In the genomic region with DNA sequence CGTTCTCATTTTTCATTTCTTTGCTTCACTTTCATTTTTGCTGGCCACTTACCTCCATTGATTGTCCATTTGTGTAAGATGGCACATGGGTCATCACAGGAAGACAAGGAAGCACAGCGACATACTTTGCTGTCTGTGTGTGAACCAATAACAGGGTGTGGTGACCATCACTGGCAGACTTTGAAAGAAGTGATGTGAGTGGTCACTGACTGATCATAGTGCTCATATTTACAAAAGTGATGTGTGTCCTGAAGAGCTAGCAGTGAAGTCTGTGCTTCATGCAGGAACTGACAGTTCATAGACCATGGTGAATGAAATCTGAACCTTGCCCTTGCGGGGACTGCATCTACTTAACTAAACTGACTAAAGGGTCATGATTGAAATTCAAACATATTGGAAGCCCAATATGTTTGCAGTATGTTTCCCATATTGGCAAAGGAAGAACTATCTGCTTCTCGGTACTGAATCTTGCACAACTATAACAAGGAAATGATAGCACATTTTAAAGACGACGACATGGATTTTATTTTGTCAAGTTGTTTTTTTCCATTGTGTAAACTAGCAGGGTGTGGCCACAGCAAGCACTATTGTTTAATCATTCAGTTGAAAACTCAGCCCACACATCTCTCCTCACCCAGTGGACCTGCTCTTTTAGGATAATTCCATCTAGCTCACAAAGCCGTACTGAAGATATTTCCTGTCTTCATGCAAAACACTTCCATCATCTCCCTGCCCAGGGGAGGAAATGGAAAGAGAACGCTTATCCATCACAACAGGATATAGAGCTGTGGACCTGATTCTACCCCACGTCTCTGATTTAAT, we compare ENCODE assay signal across 21 cellular contexts.
DNase-seq lines count a peak whose midpoint lies in the region; ATAC-seq, FAIRE-seq and TF ChIP-seq lines count a peak whose summit lies in the region.
"Had no signal": no experiment of that assay in that cellular context is flagged by ENCODE, and none has a peak within 500 bp of the region (broad histone marks: within the 10 kb centered on the region; RNA-seq: fewer than 3 reads in every experiment).

No MANE protein-coding gene starts in this region.

- TF ChIP-seq POLR2A in H1 (IDR thresholded peaks at IDR 0.05; ENCODE audit: control extremely low read depth in 1 of 2, low read depth in 2 of 2, low read length in 2 of 2): no peak
- TF ChIP-seq POLR2A in prostate gland (IDR thresholded peaks at IDR 0.05): no peak

- TF ChIP-seq CTCF in H1 (IDR thresholded peaks at IDR 0.05; ENCODE audit: control extremely low read depth in 1 of 3, insufficient read depth in 1 of 3, low read depth in 1 of 3, low read length in 3 of 3): no peak
- TF ChIP-seq CTCF in smooth muscle cell (IDR thresholded peaks at IDR 0.05; ENCODE audit: borderline replicate concordance, insufficient read depth, poor library complexity, severe bottlenecking): no peak
- TF ChIP-seq CTCF in GM23338 (conservative IDR thresholded peaks at IDR 0.05; ENCODE audit: low read depth in 2 of 2): no peak
- no peak for TF ChIP-seq CTCF in prostate gland (IDR thresholded peaks at IDR 0.05)
- TF ChIP-seq CTCF in OCI-LY7 (conservative IDR thresholded peaks at IDR 0.05; ENCODE audit: low read length): no peak

- H3K4me3 ChIP-seq in H1 (ENCODE audit: extremely low read depth in 1 of 4, insufficient read depth in 2 of 4, low read depth in 3 of 4, low read length in 4 of 4) (no peak overlapping the region), smooth muscle cell (no peak overlapping the region), GM23338 (no peak overlapping the region), prostate gland (no peak overlapping the region), OCI-LY7 (ENCODE audit: low read depth, low read length, poor library complexity, severe bottlenecking) (no peak overlapping the region)
- H3K4me3 ChIP-seq: HAP-1, tibial nerve had no signal

- no peak overlapping the region for H3K4me3 Mint-ChIP-seq in GM23338
- H3K4me3 Mint-ChIP-seq: activated T-helper 1 cell treated with anti-CD3 and anti-CD28 coated beads, Interleukin-12 subunit alpha, Interleukin-12 subunit beta, Interleukin-2, Interleukin-4 antibody, amounts not matched to agents 30 ng/mL and 10 ng/mL and 1 ng/mL, durations not matched to agents 14 hours and 24 hours and 36 hours; natural killer cell had no signal

- H4K5ac ChIP-seq in H1 (ENCODE audit: insufficient read length, low read depth, low read length): no peak overlapping the region

- H3K27ac ChIP-seq in H1 (ENCODE audit: low read depth, low read length): no peak overlapping the region
- no peak overlapping the region for H3K27ac ChIP-seq in smooth muscle cell (ENCODE audit: low read depth)
- no peak overlapping the region for H3K27ac ChIP-seq in GM23338 (ENCODE audit: low read depth)
- no peak overlapping the region for H3K27ac ChIP-seq in prostate gland
- H3K27ac ChIP-seq in OCI-LY7 (ENCODE audit: low read depth, low read length, poor library complexity, severe bottlenecking): no peak overlapping the region
- H3K27ac ChIP-seq: C4-2B, tibial nerve, WERI-Rb-1 had no signal

- H3K4me1 ChIP-seq in H1 (replicated peaks in 1 of 4; ENCODE audit: control insufficient read depth in 3 of 4, insufficient read depth in 4 of 4, low read length in 3 of 4) (peaks cover 2 to 13% (median 6%) of the 10 kb centered on the region in 4 experiments; a peak in 5 of 7 replicates), smooth muscle cell (ENCODE audit: low read depth) (no peaks in the 10 kb centered on the region), GM23338 (ENCODE audit: insufficient read depth) (peaks cover 22% of the 10 kb centered on the region), prostate gland (replicated peaks) (no peaks in the 10 kb centered on the region), OCI-LY7 (ENCODE audit: insufficient read depth, low read length, poor library complexity, severe bottlenecking) (no peaks in the 10 kb centered on the region)
- H3K4me1 ChIP-seq: HAP-1 had no signal

- ATAC-seq in left colon: peak; percentile 54
- no peak for ATAC-seq in GM21717 (IDR thresholded peaks at IDR 0.05; ENCODE audit: unreplicated experiment)
- ATAC-seq in GM23338: no peak
- ATAC-seq: natural killer cell had no signal

- H3K27me3 ChIP-seq in H1 (replicated peaks in 1 of 4; ENCODE audit: control insufficient read depth in 3 of 4, extremely low read depth in 1 of 4, insufficient read depth in 3 of 4, low read length in 3 of 4) (no peaks in the 10 kb centered on the region), smooth muscle cell (ENCODE audit: low read depth) (no peaks in the 10 kb centered on the region), GM23338 (ENCODE audit: insufficient read depth) (no peaks in the 10 kb centered on the region), prostate gland (replicated peaks; ENCODE audit: insufficient read depth) (no peaks in the 10 kb centered on the region)
- H3K27me3 ChIP-seq: tibial nerve had no signal

- H4K20me1 ChIP-seq in H1 (replicated peaks in 1 of 2; ENCODE audit: control insufficient read depth in 1 of 2, insufficient read depth in 2 of 2, low read length in 2 of 2) (no peaks in the 10 kb centered on the region), smooth muscle cell (ENCODE audit: low read depth) (no peaks in the 10 kb centered on the region), GM23338 (replicated peaks; ENCODE audit: insufficient read depth) (no peaks in the 10 kb centered on the region), OCI-LY7 (ENCODE audit: insufficient read depth, low read length) (no peaks in the 10 kb centered on the region)

- no peak overlapping the region for H2BK15ac ChIP-seq in H1 (ENCODE audit: low read length)

- H3K27me3 Mint-ChIP-seq in GM23338 (ENCODE audit: insufficient read depth, low read depth, poor library complexity): peaks cover 2% of the 10 kb centered on the region

- H3K23ac ChIP-seq in H1 (ENCODE audit: insufficient read length): no peak overlapping the region

- intact Hi-C loops in left colon (cut with DNase I, micrococcal nuclease) (no loop called here), prostate gland (cut with DNase I) (no loop called here), OCI-LY7 (cut with micrococcal nuclease; ENCODE audit: unreplicated experiment) (no loop called here)

- FAIRE-seq in HTR-8/SVneo (lab: Jason Lieb, UNC): peak; percentile 60
- no peak for FAIRE-seq in H1 (lab: Jason Lieb, UNC)

- no peaks in the 10 kb centered on the region for H3K36me3 ChIP-seq in H1 (ENCODE audit: control insufficient read depth in 2 of 4, insufficient read depth in 4 of 4, low read length in 3 of 4)
- H3K36me3 ChIP-seq in smooth muscle cell (ENCODE audit: low read depth): no peaks in the 10 kb centered on the region
- H3K36me3 ChIP-seq in GM23338 (ENCODE audit: insufficient read depth): no peaks in the 10 kb centered on the region
- H3K36me3 ChIP-seq in prostate gland: no peaks in the 10 kb centered on the region
- no peaks in the 10 kb centered on the region for H3K36me3 ChIP-seq in OCI-LY7 (ENCODE audit: insufficient read depth, low read length)
- H3K36me3 ChIP-seq: HAP-1, tibial nerve, WERI-Rb-1 had no signal

- no peak overlapping the region for H3K14ac ChIP-seq in H1 (ENCODE audit: insufficient read length)

- no peak overlapping the region for H2BK12ac ChIP-seq in H1 (ENCODE audit: low read depth, low read length)

- peak overlapping the region; percentile 11; the same call in 1 of the 2 replicates for H2BK20ac ChIP-seq in H1 (ENCODE audit: low read length)

- DNase-seq in HTR-8/SVneo (ENCODE audit: insufficient read length, low spot score) (no peak), H1 (ENCODE audit: low read depth in 1 of 2, low spot score in 2 of 2) (no peak), left colon (no peak), smooth muscle cell (lab: John Stamatoyannopoulos, UW; ENCODE audit: unreplicated experiment) (no peak), GM23338 (ENCODE audit: low spot score) (no peak), prostate gland (ENCODE audit: low spot score) (no peak), OCI-LY7 (ENCODE audit: low spot score) (no peak)
- DNase-seq: foreskin melanocyte; natural killer cell; NCI-H1436 treated with DMSO at 0.1 percent for 48 hours; NCI-H345; NK-92 treated with Interleukin-12 subunit alpha and Interleukin-12 subunit beta, amount 100 ng/mL, for 24 hours; stimulated activated CD4-positive, alpha-beta T cell treated with anti-CD3 and anti-CD28 coated beads, Interleukin-15, amount 100 ng/mL, for 24 hours; stimulated activated naive CD4-positive, alpha-beta T cell; T-helper 1 cell; WERI-Rb-1 had no signal

- H3K9me2 ChIP-seq in GM23338 (ENCODE audit: insufficient read depth) (0 out of 2 replicates have a peak, but pooled peaks cover under 1% of the 10 kb centered on the region), OCI-LY7 (ENCODE audit: insufficient read depth, low read length) (no peaks in the 10 kb centered on the region)

- no peaks in the 10 kb centered on the region for H3K79me1 ChIP-seq in H1 (ENCODE audit: low read depth, low read length)

- H3K4me1 Mint-ChIP-seq in GM23338: peaks cover 25% of the 10 kb centered on the region
- H3K4me1 Mint-ChIP-seq: natural killer cell had no signal

- no peak overlapping the region for H4K8ac ChIP-seq in H1 (ENCODE audit: extremely low read depth, insufficient read depth, low read length)

- no peak overlapping the region for H2BK5ac ChIP-seq in H1 (ENCODE audit: low read depth, low read length)

- H3K9me3 Mint-ChIP-seq in GM23338: no peaks in the 10 kb centered on the region
- H3K9me3 Mint-ChIP-seq: activated T-helper 1 cell treated with anti-CD3 and anti-CD28 coated beads, Interleukin-12 subunit alpha, Interleukin-12 subunit beta, Interleukin-2, Interleukin-4 antibody, amounts not matched to agents 30 ng/mL and 10 ng/mL and 1 ng/mL, durations not matched to agents 14 hours and 24 hours and 36 hours; natural killer cell had no signal

- H3K9ac ChIP-seq in H1 (replicated peaks in 1 of 4; ENCODE audit: extremely low read depth in 1 of 4, low read depth in 3 of 4, low read length in 3 of 4) (no peak overlapping the region), smooth muscle cell (ENCODE audit: low read depth) (no peak overlapping the region)

- 0 out of 2 replicates have a peak overlapping the region, but pooled peaks have one; percentile 29 for H2AK5ac ChIP-seq in H1 (ENCODE audit: low read depth, low read length)

- no peaks in the 10 kb centered on the region for H3K36me3 Mint-ChIP-seq in GM23338 (ENCODE audit: low read depth)
- H3K36me3 Mint-ChIP-seq: natural killer cell had no signal

- H3K18ac ChIP-seq in H1 (ENCODE audit: extremely low read depth, low read length): no peak overlapping the region

- CTCF ChIA-PET in H1 (lab: Charles Lee; ENCODE audit: partially characterized antibody): no interaction called here
- CTCF ChIA-PET in OCI-LY7 (lab: Charles Lee; ENCODE audit: unreplicated experiment): no interaction called here

- no peak overlapping the region for H3K4me2 ChIP-seq in H1 (ENCODE audit: insufficient read depth in 1 of 2, low read depth in 2 of 2, low read length in 2 of 2)
- no peak overlapping the region for H3K4me2 ChIP-seq in smooth muscle cell
- no peak overlapping the region for H3K4me2 ChIP-seq in GM23338
- H3K4me2 ChIP-seq in OCI-LY7 (ENCODE audit: low read length): no peak overlapping the region

- no peak overlapping the region for H2BK120ac ChIP-seq in H1 (replicated peaks; ENCODE audit: low read depth, low read length)

- no peaks in the 10 kb centered on the region for H3K79me2 ChIP-seq in H1 (ENCODE audit: control insufficient read depth in 1 of 2, insufficient read depth in 2 of 2, low read length in 2 of 2)
- H3K79me2 ChIP-seq in smooth muscle cell (ENCODE audit: low read depth): no peaks in the 10 kb centered on the region
- no peaks in the 10 kb centered on the region for H3K79me2 ChIP-seq in GM23338 (replicated peaks; ENCODE audit: insufficient read depth)
- H3K79me2 ChIP-seq in OCI-LY7 (ENCODE audit: insufficient read depth, low read depth, low read length): no peaks in the 10 kb centered on the region

- H3K27ac Mint-ChIP-seq in GM23338: no peak overlapping the region
- H3K27ac Mint-ChIP-seq: activated T-helper 1 cell treated with anti-CD3 and anti-CD28 coated beads, Interleukin-12 subunit alpha, Interleukin-12 subunit beta, Interleukin-2, Interleukin-4 antibody, amounts not matched to agents 30 ng/mL and 10 ng/mL and 1 ng/mL, durations not matched to agents 14 hours and 24 hours and 36 hours; natural killer cell had no signal

- H3K9me3 ChIP-seq in H1 (ENCODE audit: insufficient read depth in 2 of 2, low read depth in 1 of 2, low read length in 1 of 2) (no peaks in the 10 kb centered on the region), smooth muscle cell (replicated peaks; ENCODE audit: low read depth) (no peaks in the 10 kb centered on the region), prostate gland (no peaks in the 10 kb centered on the region), OCI-LY7 (ENCODE audit: low read length) (no peaks in the 10 kb centered on the region)
- H3K9me3 ChIP-seq: HAP-1, tibial nerve had no signal

- H3F3A ChIP-seq in smooth muscle cell (ENCODE audit: low read depth): peaks cover 9% of the 10 kb centered on the region
- no peaks in the 10 kb centered on the region for H3F3A ChIP-seq in GM23338 (replicated peaks; ENCODE audit: low read depth)

- TF ChIP-seq EP300 in H1 (IDR thresholded peaks at IDR 0.05; ENCODE audit: borderline replicate concordance in 1 of 2, low read depth in 2 of 2, low read length in 2 of 2): no peak

- 92% methylated on average over 9 of the region's 9 CpGs; no CpG with 5 or more reads in 1 of the 2 experiments for WGBS in H1 (ENCODE audit: extremely low coverage in 1 of 2, insufficient coverage in 1 of 2, insufficient read length in 1 of 2, insufficient replicate concordance in 2 of 2, low coverage in 1 of 2, low lambda C conversion rate in 2 of 2, missing lambda C conversion rate in 1 of 2), 2 experiments
- WGBS in smooth muscle cell (ENCODE audit: low lambda C conversion rate): 83% methylated on average over 9 of the region's 9 CpGs
- 68% methylated on average over 9 of the region's 9 CpGs for WGBS in prostate gland

- H4K91ac ChIP-seq in H1 (replicated peaks; ENCODE audit: insufficient read length, low read length): no peak overlapping the region

- no peaks in the 10 kb centered on the region for H3K23me2 ChIP-seq in H1 (ENCODE audit: low read depth, low read length)

- no TSS peak for BruUV-seq in OCI-LY7 (replicated peaks; lab: Mats Ljungman, UMichigan)

- H2AFZ ChIP-seq in H1 (ENCODE audit: low read length) (no peak overlapping the region), smooth muscle cell (ENCODE audit: low read depth) (peak overlapping the region; percentile 21), GM23338 (no peak overlapping the region), OCI-LY7 (ENCODE audit: low read length) (no peak overlapping the region)

- H3K56ac ChIP-seq in H1 (replicated peaks; ENCODE audit: insufficient read length, low read depth, low read length): no peak overlapping the region

- TF ChIP-seq RAD21 in H1 (IDR thresholded peaks at IDR 0.05 in 1 of 2, conservative IDR thresholded peaks at IDR 0.05 in 1 of 2; ENCODE audit: low read depth in 2 of 2, low read length in 2 of 2): no peak

- POLR2A ChIA-PET in H1 (lab: Charles Lee; ENCODE audit: partially characterized antibody) (interaction anchor here (1.0 kb wide), 1 partner anchor 445 kb away, joined by 3 read pairs; no protein-coding TSS in a partner anchor), OCI-LY7 (lab: Charles Lee) (no interaction called here)

- no peak overlapping the region for H3K4ac ChIP-seq in H1 (replicated peaks; ENCODE audit: insufficient read length, low read depth, low read length)
